ENCODE assay signal across 32 cellular contexts in the genomic region with DNA sequence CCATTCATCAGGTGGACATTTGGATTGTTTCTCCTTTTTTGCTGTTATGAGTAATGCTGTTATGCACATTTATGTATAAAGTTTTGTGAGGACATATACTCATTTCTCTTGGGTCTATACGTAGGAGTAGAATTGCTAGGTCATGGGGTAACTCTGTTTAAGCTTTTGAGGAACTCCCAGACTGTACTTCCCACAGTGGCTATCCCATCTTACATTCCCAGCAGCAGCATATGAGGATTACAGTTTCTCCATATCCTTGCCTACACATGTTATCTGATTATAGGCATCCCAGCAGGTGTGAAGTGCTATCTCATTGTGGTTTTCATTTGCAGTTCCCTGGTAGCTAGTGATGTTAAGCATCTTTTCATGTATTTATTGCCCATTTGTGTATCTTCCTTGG.
"Had no signal": no experiment of that assay in that cellular context is flagged by ENCODE, and none has a peak within 500 bp of the region (broad histone marks: within the 10 kb centered on the region; RNA-seq: fewer than 3 reads in every experiment).

No MANE protein-coding gene starts in this region.

- H3K36me3 ChIP-seq: breast epithelium had no signal

- H3K27me3 Mint-ChIP-seq: activated B cell treated with CpG ODN at 0.5 μM for 24 hours; activated CD4-positive, alpha-beta memory T cell treated with anti-CD3 and anti-CD28 coated beads for 36 hours; activated CD4-positive, alpha-beta T cell treated with anti-CD3 and anti-CD28 coated beads, Interleukin-2, amount 10 ng/mL, durations not matched to agents 24 days and 14 days; activated CD8-positive, alpha-beta T cell treated with anti-CD3 and anti-CD28 coated beads for 36 hours; activated naive CD8-positive, alpha-beta T cell treated with anti-CD3 and anti-CD28 coated beads for 36 hours; activated T-helper 17 cell treated with anti-CD3 and anti-CD28 coated beads, Interleukin-2, amount 50 U/mL, for 72 hours had no signal

- ATAC-seq: activated CD8-positive, alpha-beta T cell treated with anti-CD3 and anti-CD28 coated beads for 36 hours; activated naive CD4-positive, alpha-beta T cell treated with anti-CD3 and anti-CD28 coated beads, Interleukin-2, amount 50 U/mL, for 72 hours; activated T-cell treated with anti-CD3 and anti-CD28 coated beads, Interleukin-2, amount 50 U/mL, for 4 hours; activated T-cell treated with anti-CD3 and anti-CD28 coated beads, Interleukin-2, amount 50 U/mL, for 72 hours; activated T-helper 17 cell treated with anti-CD3 and anti-CD28 coated beads, Interleukin-2, amount 50 U/mL, for 72 hours; body of pancreas had no signal

- H3K9me3 Mint-ChIP-seq: activated B cell treated with CpG ODN at 0.5 μM for 24 hours; activated CD4-positive, alpha-beta memory T cell treated with anti-CD3 and anti-CD28 coated beads for 36 hours; activated CD4-positive, alpha-beta T cell treated with anti-CD3 and anti-CD28 coated beads, Interleukin-2, amount 10 ng/mL, durations not matched to agents 24 days and 14 days; activated CD8-positive, alpha-beta T cell treated with anti-CD3 and anti-CD28 coated beads for 36 hours; activated naive CD4-positive, alpha-beta T cell treated with anti-CD3 and anti-CD28 coated beads for 36 hours; activated naive CD4-positive, alpha-beta T cell treated with anti-CD3 and anti-CD28 coated beads, Interleukin-2, amount 50 U/mL, for 72 hours; activated naive CD8-positive, alpha-beta T cell treated with anti-CD3 and anti-CD28 coated beads for 36 hours; activated T-cell treated with anti-CD3 and anti-CD28 coated beads, Interleukin-2, amount 50 U/mL, for 4 hours; activated T-cell treated with anti-CD3 and anti-CD28 coated beads, Interleukin-2, amount 50 U/mL, for 72 hours; activated T-helper 1 cell treated with anti-CD3 and anti-CD28 coated beads, Interleukin-12 subunit alpha, Interleukin-12 subunit beta, Interleukin-2, Interleukin-4 antibody, amounts not matched to agents 30 ng/mL and 10 ng/mL and 1 ng/mL, durations not matched to agents 14 hours and 24 hours and 36 hours; activated T-helper 17 cell treated with anti-CD3 and anti-CD28 coated beads, Interleukin-2, amount 50 U/mL, for 72 hours; T-helper 2 cell treated with Interferon-gamma antibody and Interleukin-4, amounts not matched to agents 5 μg/mL and 100 μg/mL, for 36 hours had no signal

- H3K27ac Mint-ChIP-seq: activated B cell treated with CpG ODN at 0.5 μM for 24 hours; activated CD4-positive, alpha-beta memory T cell treated with anti-CD3 and anti-CD28 coated beads for 36 hours; activated CD4-positive, alpha-beta T cell treated with anti-CD3 and anti-CD28 coated beads, Interleukin-2, amount 10 ng/mL, durations not matched to agents 24 days and 14 days; activated CD8-positive, alpha-beta T cell treated with anti-CD3 and anti-CD28 coated beads for 36 hours; activated naive CD4-positive, alpha-beta T cell treated with anti-CD3 and anti-CD28 coated beads for 36 hours; activated naive CD4-positive, alpha-beta T cell treated with anti-CD3 and anti-CD28 coated beads, Interleukin-2, amount 50 U/mL, for 72 hours; activated naive CD8-positive, alpha-beta T cell treated with anti-CD3 and anti-CD28 coated beads for 36 hours; activated T-cell treated with anti-CD3 and anti-CD28 coated beads, Interleukin-2, amount 50 U/mL, for 72 hours; activated T-helper 1 cell treated with anti-CD3 and anti-CD28 coated beads, Interleukin-12 subunit alpha, Interleukin-12 subunit beta, Interleukin-2, Interleukin-4 antibody, amounts not matched to agents 30 ng/mL and 10 ng/mL and 1 ng/mL, durations not matched to agents 14 hours and 24 hours and 36 hours; activated T-helper 17 cell treated with anti-CD3 and anti-CD28 coated beads, Interleukin-2, amount 50 U/mL, for 72 hours; T-helper 2 cell treated with Interferon-gamma antibody and Interleukin-4, amounts not matched to agents 5 μg/mL and 100 μg/mL, for 36 hours had no signal

- H3K27me3 ChIP-seq: adrenal gland, body of pancreas, brain microvascular endothelial cell, breast epithelium had no signal

- H3K4me1 Mint-ChIP-seq: activated naive CD8-positive, alpha-beta T cell treated with anti-CD3 and anti-CD28 coated beads for 36 hours had no signal

- H3K4me3 Mint-ChIP-seq: activated B cell treated with CpG ODN at 0.5 μM for 24 hours; activated CD4-positive, alpha-beta memory T cell treated with anti-CD3 and anti-CD28 coated beads for 36 hours; activated CD4-positive, alpha-beta T cell treated with anti-CD3 and anti-CD28 coated beads, Interleukin-2, amount 10 ng/mL, durations not matched to agents 24 days and 14 days; activated CD8-positive, alpha-beta T cell treated with anti-CD3 and anti-CD28 coated beads for 36 hours; activated naive CD4-positive, alpha-beta T cell treated with anti-CD3 and anti-CD28 coated beads for 36 hours; activated naive CD8-positive, alpha-beta T cell treated with anti-CD3 and anti-CD28 coated beads for 36 hours; activated T-cell treated with anti-CD3 and anti-CD28 coated beads, Interleukin-2, amount 50 U/mL, for 4 hours; activated T-cell treated with anti-CD3 and anti-CD28 coated beads, Interleukin-2, amount 50 U/mL, for 72 hours; activated T-helper 1 cell treated with anti-CD3 and anti-CD28 coated beads, Interleukin-12 subunit alpha, Interleukin-12 subunit beta, Interleukin-2, Interleukin-4 antibody, amounts not matched to agents 30 ng/mL and 10 ng/mL and 1 ng/mL, durations not matched to agents 14 hours and 24 hours and 36 hours; activated T-helper 17 cell treated with anti-CD3 and anti-CD28 coated beads, Interleukin-2, amount 50 U/mL, for 72 hours; T-helper 2 cell treated with Interferon-gamma antibody and Interleukin-4, amounts not matched to agents 5 μg/mL and 100 μg/mL, for 36 hours had no signal

- H3K27ac ChIP-seq: adrenal gland, body of pancreas, brain microvascular endothelial cell, breast epithelium, VCaP had no signal

- DNase-seq: activated B cell treated with CpG ODN at 0.5 μM for 24 hours; activated CD4-positive, alpha-beta memory T cell treated with anti-CD3 and anti-CD28 coated beads for 36 hours; activated CD4-positive, alpha-beta T cell treated with anti-CD3 and anti-CD28 coated beads for 4 hours; activated CD4-positive, alpha-beta T cell treated with anti-CD3 and anti-CD28 coated beads, Interleukin-2, amount 10 ng/mL, durations not matched to agents 24 days and 14 days; activated CD4-positive, alpha-beta T cell treated with anti-CD3 and anti-CD28 coated beads, Interleukin-2, amount 50 U/mL, for 1 hour; activated CD4-positive, alpha-beta T cell treated with anti-CD3 and anti-CD28 coated beads, Interleukin-2, amount 50 U/mL, for 4 hours; activated CD4-positive, CD25-positive, alpha-beta regulatory T cell treated with anti-CD3 and anti-CD28 coated beads, Interleukin-2, amount 50 U/mL, for 72 hours; activated CD8-positive, alpha-beta memory T cell treated with anti-CD3 and anti-CD28 coated beads, Interleukin-2, amount 50 U/mL, for 4 hours; activated CD8-positive, alpha-beta T cell treated with anti-CD3 and anti-CD28 coated beads for 36 hours; activated effector memory CD4-positive, alpha-beta T cell treated with anti-CD3 and anti-CD28 coated beads, Interleukin-2, amount 50 U/mL, for 16 hours; activated gamma-delta T cell treated with Interleukin-2 at 50 U/mL for 16 hours; activated naive CD4-positive, alpha-beta T cell; activated naive CD4-positive, alpha-beta T cell treated with anti-CD3 and anti-CD28 coated beads for 36 hours; activated naive CD4-positive, alpha-beta T cell treated with anti-CD3 and anti-CD28 coated beads, Interleukin-2, amount 50 U/mL, for 16 hours; activated naive CD8-positive, alpha-beta T cell treated with anti-CD3 and anti-CD28 coated beads for 36 hours; activated T-cell treated with anti-CD3 and anti-CD28 coated beads for 4 hours; activated T-cell treated with anti-CD3 and anti-CD28 coated beads, Interleukin-2, amount 50 U/mL, for 1 hour; activated T-cell treated with anti-CD3 and anti-CD28 coated beads, Interleukin-2, amount 50 U/mL, for 4 hours; activated T-cell treated with anti-CD3 and anti-CD28 coated beads, Interleukin-2, amount 50 U/mL, for 72 hours; adrenal gland; amniotic stem cell; body of pancreas; brain microvascular endothelial cell; central memory CD4-positive, alpha-beta T cell; T-helper 2 cell; T-helper 9 cell had no signal

- H3K9me3 ChIP-seq: adrenal gland, body of pancreas, breast epithelium had no signal

- H3K4me3 ChIP-seq: adrenal gland, body of pancreas, breast epithelium had no signal
